In the genomic region with DNA sequence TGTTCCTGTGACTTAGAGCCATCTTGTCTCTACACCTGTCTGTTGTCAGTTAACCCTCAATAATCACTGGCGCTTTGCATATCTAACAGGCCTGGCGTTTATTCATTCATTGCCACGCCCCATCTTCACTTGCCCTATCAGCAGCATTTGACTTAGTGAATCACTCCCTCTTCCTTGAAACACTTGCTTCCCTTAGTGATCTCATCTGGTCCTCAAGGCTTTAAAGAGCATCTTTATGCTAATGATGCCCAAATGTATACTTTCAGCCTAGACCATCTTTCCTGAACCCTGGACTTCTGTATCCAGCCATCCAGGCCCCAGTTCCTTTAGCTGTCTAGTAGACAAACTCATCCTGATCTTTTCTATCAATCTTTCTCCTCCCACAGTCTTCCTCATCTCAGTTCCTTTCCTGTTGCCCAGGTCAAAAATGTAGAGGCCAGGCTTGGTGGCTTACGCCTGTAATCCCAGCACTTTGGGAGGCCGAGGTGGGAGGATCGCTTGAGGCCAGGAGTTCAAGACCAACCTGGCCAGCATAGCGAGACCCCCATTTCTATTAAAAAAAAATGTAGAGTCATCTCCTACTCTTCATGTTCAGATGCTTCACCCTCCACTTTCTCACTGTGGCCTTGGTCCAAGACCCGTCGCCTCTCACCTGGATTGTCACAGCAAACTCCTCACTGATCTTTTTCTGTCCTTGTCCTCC, we compare ENCODE assay signal across 12 cellular contexts. TPM values are rescaled to one million over a fixed set of nuclear protein-coding genes. Genes with fewer than 3 reads are reported as not detected.
DNase-seq lines count a peak whose midpoint lies in the region; ATAC-seq and TF ChIP-seq lines count a peak whose summit lies in the region.
"Had no signal": no experiment of that assay in that cellular context is flagged by ENCODE, and none has a peak within 500 bp of the region (broad histone marks: within the 10 kb centered on the region; RNA-seq: fewer than 3 reads in every experiment).

No MANE protein-coding gene starts in this region.

- ATAC-seq in activated T-cell treated with anti-CD3 and anti-CD28 coated beads, Interleukin-2, amount 50 U/mL, for 72 hours (replicated peaks in 1 of 2), result no peak
- ATAC-seq in esophagus mucosa (peak; percentile 64), HG03039 (IDR thresholded peaks at IDR 0.05; ENCODE audit: unreplicated experiment) (no peak), GM18867 (IDR thresholded peaks at IDR 0.05; ENCODE audit: unreplicated experiment) (no peak)
- no peak for ATAC-seq in stimulated activated effector memory CD8-positive, alpha-beta T cell treated with anti-CD3 and anti-CD28 coated beads, Interleukin-12 subunit alpha, Interleukin-12 subunit beta, amount 100 ng/mL, for 72 hours

- no peak for DNase-seq in activated T-cell treated with anti-CD3 and anti-CD28 coated beads, Interleukin-2, amount 50 U/mL, for 72 hours
- DNase-seq in activated T-cell treated with anti-CD3 and anti-CD28 coated beads for 4 hours, result no peak
- peak; percentile 24 for DNase-seq in NCI-H69 (lab: John Stamatoyannopoulos, UW)
- DNase-seq in stimulated activated effector memory CD8-positive, alpha-beta T cell treated with anti-CD3 and anti-CD28 coated beads, Interleukin-12 subunit alpha, Interleukin-12 subunit beta, amount 100 ng/mL, for 72 hours (ENCODE audit: low spot score in 2 of 2), result no peak
- no peak for DNase-seq in HEK293T (ENCODE audit: extremely low spot score)
- DNase-seq: activated naive CD4-positive, alpha-beta T cell; GOT3; NCI-H345 had no signal

- H3K4me3 Mint-ChIP-seq in activated T-cell treated with anti-CD3 and anti-CD28 coated beads, Interleukin-2, amount 50 U/mL, for 72 hours, result peak overlapping the region; percentile 81 to 92
- H3K4me3 Mint-ChIP-seq in stimulated activated effector memory CD8-positive, alpha-beta T cell treated with anti-CD3 and anti-CD28 coated beads, Interleukin-12 subunit alpha, Interleukin-12 subunit beta, amount 100 ng/mL, for 72 hours, result peak overlapping the region; percentile 82

- CTCF ChIA-PET in HEK293T (lab: Yijun Ruan, JAX), result no interaction called here

- POLR2A ChIA-PET in HEK293T (lab: Yijun Ruan, JAX), result no interaction called here

- H3K36me3 Mint-ChIP-seq in activated T-cell treated with anti-CD3 and anti-CD28 coated beads, Interleukin-2, amount 50 U/mL, for 72 hours (ENCODE audit: insufficient read depth in 2 of 2), result peaks cover 3 to 5% of the 10 kb centered on the region in 2 donors
- H3K36me3 Mint-ChIP-seq in stimulated activated effector memory CD8-positive, alpha-beta T cell treated with anti-CD3 and anti-CD28 coated beads, Interleukin-12 subunit alpha, Interleukin-12 subunit beta, amount 100 ng/mL, for 72 hours, result no peaks in the 10 kb centered on the region

- H3K9me3 Mint-ChIP-seq in activated T-cell treated with anti-CD3 and anti-CD28 coated beads, Interleukin-2, amount 50 U/mL, for 72 hours, result no peaks in the 10 kb centered on the region
- H3K9me3 Mint-ChIP-seq in stimulated activated effector memory CD8-positive, alpha-beta T cell treated with anti-CD3 and anti-CD28 coated beads, Interleukin-12 subunit alpha, Interleukin-12 subunit beta, amount 100 ng/mL, for 72 hours, result no peaks in the 10 kb centered on the region

- H3K4me1 Mint-ChIP-seq in activated T-cell treated with anti-CD3 and anti-CD28 coated beads, Interleukin-2, amount 50 U/mL, for 72 hours (ENCODE audit: low read depth), result peaks cover 20% of the 10 kb centered on the region
- peaks cover 21% of the 10 kb centered on the region for H3K4me1 Mint-ChIP-seq in stimulated activated effector memory CD8-positive, alpha-beta T cell treated with anti-CD3 and anti-CD28 coated beads, Interleukin-12 subunit alpha, Interleukin-12 subunit beta, amount 100 ng/mL, for 72 hours

- H3K27ac Mint-ChIP-seq in activated T-cell treated with anti-CD3 and anti-CD28 coated beads, Interleukin-2, amount 50 U/mL, for 72 hours, result no peak overlapping the region
- H3K27ac Mint-ChIP-seq in stimulated activated effector memory CD8-positive, alpha-beta T cell treated with anti-CD3 and anti-CD28 coated beads, Interleukin-12 subunit alpha, Interleukin-12 subunit beta, amount 100 ng/mL, for 72 hours, result no peak overlapping the region

- H3K27me3 Mint-ChIP-seq in activated T-cell treated with anti-CD3 and anti-CD28 coated beads, Interleukin-2, amount 50 U/mL, for 72 hours (ENCODE audit: low read depth), result peaks cover 64% of the 10 kb centered on the region

TF ChIP-seq in HEK293T, 16 proteins besides CTCF, POLR2A, EP300 and RAD21:
- TF ChIP-seq LEF1 (IDR thresholded peaks at IDR 0.05; ENCODE audit: borderline replicate concordance) (no peak), HDGF (IDR thresholded peaks at IDR 0.05; ENCODE audit: borderline replicate concordance) (no peak), FOXK2 (IDR thresholded peaks at IDR 0.05) (no peak), ZNF384 (IDR thresholded peaks at IDR 0.05) (no peak), TARDBP (IDR thresholded peaks at IDR 0.05) (no peak), SUZ12 (IDR thresholded peaks at IDR 0.05) (no peak), ARNT (IDR thresholded peaks at IDR 0.05) (no peak), FOXM1 (IDR thresholded peaks at IDR 0.05; ENCODE audit: borderline replicate concordance) (no peak), SP1 (IDR thresholded peaks at IDR 0.05) (no peak), BHLHE40 (IDR thresholded peaks at IDR 0.05; ENCODE audit: borderline replicate concordance) (no peak), ELF4 (IDR thresholded peaks at IDR 0.05) (no peak), L3MBTL2 (conservative IDR thresholded peaks at IDR 0.05) (no peak)
- TF ChIP-seq, protein P1, sequence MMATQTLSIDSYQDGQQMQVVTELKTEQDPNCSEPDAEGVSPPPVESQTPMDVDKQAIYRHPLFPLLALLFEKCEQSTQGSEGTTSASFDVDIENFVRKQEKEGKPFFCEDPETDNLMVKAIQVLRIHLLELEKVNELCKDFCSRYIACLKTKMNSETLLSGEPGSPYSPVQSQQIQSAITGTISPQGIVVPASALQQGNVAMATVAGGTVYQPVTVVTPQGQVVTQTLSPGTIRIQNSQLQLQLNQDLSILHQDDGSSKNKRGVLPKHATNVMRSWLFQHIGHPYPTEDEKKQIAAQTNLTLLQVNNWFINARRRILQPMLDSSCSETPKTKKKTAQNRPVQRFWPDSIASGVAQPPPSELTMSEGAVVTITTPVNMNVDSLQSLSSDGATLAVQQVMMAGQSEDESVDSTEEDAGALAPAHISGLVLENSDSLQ (IDR thresholded peaks at IDR 0.05), result no peak
TF ChIP-seq in HEK293T: peak in this region for 0.

RNA-seq across cellular contexts. Expression of a gene that starts 1.4 kb away (rescaled TPM):
- total RNA-seq in activated T-cell treated with anti-CD3 and anti-CD28 coated beads, Interleukin-2, amount 50 U/mL, for 72 hours, result under 1 TPM; 0.12 to 0.56 TPM
- total RNA-seq in esophagus mucosa, result 0.60 TPM
- total RNA-seq: T-helper 2 cell treated with Interferon-gamma antibody and Interleukin-4, amounts not matched to agents 100 ng/mL and 5 ng/mL, for 36 hours had no signal

RNA-seq across cellular contexts. Expression of a gene that starts 46.3 kb away (rescaled TPM):
- total RNA-seq in activated T-cell treated with anti-CD3 and anti-CD28 coated beads, Interleukin-2, amount 50 U/mL, for 72 hours, result not detected
- 0.08 TPM for total RNA-seq in esophagus mucosa
- total RNA-seq: T-helper 2 cell treated with Interferon-gamma antibody and Interleukin-4, amounts not matched to agents 100 ng/mL and 5 ng/mL, for 36 hours had no signal
